21 cellular contexts compared by ENCODE assay signal in genomic region chr5:106085136-106085535, GRCh38.
"Had no signal": no experiment of that assay in that cellular context is flagged by ENCODE, and none has a peak within 500 bp of the region (broad histone marks: within the 10 kb centered on the region; RNA-seq: fewer than 3 reads in every experiment).

No MANE protein-coding gene starts in this region.

- DNase-seq: colonic mucosa; effector CD4-positive, alpha-beta T cell; endodermal cell; erythroblast; foreskin keratinocyte; head of caudate nucleus; naive thymus-derived CD4-positive, alpha-beta T cell; nephron progenitor cell; nucleus accumbens; ovary; right lobe of liver; stimulated activated CD4-positive, alpha-beta T cell treated with anti-CD3 and anti-CD28 coated beads, Interleukin-4, amount 100 ng/mL, for 1 hour; stimulated activated CD8-positive, alpha-beta memory T cell treated with anti-CD3 and anti-CD28 coated beads, Interleukin-4, amount 100 ng/mL, for 48 hours; stimulated activated naive CD8-positive, alpha-beta T cell treated with anti-CD3 and anti-CD28 coated beads, Interleukin-15, Interleukin-2, amounts not matched to agents 100 U/mL and 50 U/mL, for 24 hours; thyroid gland; uterus had no signal

- H3K4me2 ChIP-seq: hepatocyte had no signal

- H3K9me3 ChIP-seq: colonic mucosa, ovary, right lobe of liver, suprapubic skin, thyroid gland, uterus had no signal

- H3K27me3 ChIP-seq: colonic mucosa, foreskin keratinocyte, hepatocyte, ovary, suprapubic skin, thyroid gland, uterus had no signal

- ATAC-seq: foreskin keratinocyte; naive thymus-derived CD4-positive, alpha-beta T cell; right lobe of liver; stimulated activated effector memory CD8-positive, alpha-beta T cell treated with anti-CD3 and anti-CD28 coated beads, Interleukin-12 subunit alpha, Interleukin-12 subunit beta, amount 100 ng/mL, for 72 hours; stimulated activated naive CD8-positive, alpha-beta T cell treated with anti-CD3 and anti-CD28 coated beads, Interleukin-15, Interleukin-2, amounts not matched to agents 100 U/mL and 50 U/mL, for 24 hours had no signal

- H3K4me3 Mint-ChIP-seq: endodermal cell; naive thymus-derived CD4-positive, alpha-beta T cell; nephron progenitor cell; stimulated activated effector memory CD8-positive, alpha-beta T cell treated with anti-CD3 and anti-CD28 coated beads, Interleukin-12 subunit alpha, Interleukin-12 subunit beta, amount 100 ng/mL, for 72 hours; type B pancreatic cell had no signal

- H3K27ac Mint-ChIP-seq: naive thymus-derived CD4-positive, alpha-beta T cell; nephron progenitor cell; progenitor cell of endocrine pancreas; stimulated activated effector memory CD8-positive, alpha-beta T cell treated with anti-CD3 and anti-CD28 coated beads, Interleukin-12 subunit alpha, Interleukin-12 subunit beta, amount 100 ng/mL, for 72 hours; type B pancreatic cell had no signal

- H3K36me3 ChIP-seq: colonic mucosa, ovary, right lobe of liver, suprapubic skin, thyroid gland, uterus had no signal

- H3K4me3 ChIP-seq: colonic mucosa, hepatocyte, ovary, right lobe of liver, suprapubic skin, thyroid gland, uterus had no signal

- H3K27ac ChIP-seq: colonic mucosa, foreskin keratinocyte, hepatocyte, ovary, right lobe of liver, suprapubic skin, thyroid gland, uterus had no signal

- H2AFZ ChIP-seq: hepatocyte had no signal

- H3K27me3 Mint-ChIP-seq: naive thymus-derived CD4-positive, alpha-beta T cell; type B pancreatic cell had no signal

- H3K4me1 ChIP-seq: colonic mucosa, foreskin keratinocyte, right lobe of liver, suprapubic skin, thyroid gland, uterus had no signal

- H3K79me2 ChIP-seq: hepatocyte had no signal

- H3K4me1 Mint-ChIP-seq: naive thymus-derived CD4-positive, alpha-beta T cell; nephron progenitor cell; stimulated activated effector memory CD8-positive, alpha-beta T cell treated with anti-CD3 and anti-CD28 coated beads, Interleukin-12 subunit alpha, Interleukin-12 subunit beta, amount 100 ng/mL, for 72 hours had no signal

- H3K36me3 Mint-ChIP-seq: naive thymus-derived CD4-positive, alpha-beta T cell; stimulated activated effector memory CD8-positive, alpha-beta T cell treated with anti-CD3 and anti-CD28 coated beads, Interleukin-12 subunit alpha, Interleukin-12 subunit beta, amount 100 ng/mL, for 72 hours; type B pancreatic cell had no signal

- H3K9me3 Mint-ChIP-seq: endodermal cell, nephron progenitor cell had no signal
